ENCODE assay signal across 1 cellular context in genomic region chr9:122125158-122125890, GRCh38.
TF ChIP-seq lines count a peak whose summit lies in the region.

No MANE protein-coding gene starts in this region.

TF ChIP-seq in HepG2, 621 proteins besides CTCF, POLR2A, EP300 and RAD21 (continued from another document and continues in another):
- TF ChIP-seq, protein P1, sequence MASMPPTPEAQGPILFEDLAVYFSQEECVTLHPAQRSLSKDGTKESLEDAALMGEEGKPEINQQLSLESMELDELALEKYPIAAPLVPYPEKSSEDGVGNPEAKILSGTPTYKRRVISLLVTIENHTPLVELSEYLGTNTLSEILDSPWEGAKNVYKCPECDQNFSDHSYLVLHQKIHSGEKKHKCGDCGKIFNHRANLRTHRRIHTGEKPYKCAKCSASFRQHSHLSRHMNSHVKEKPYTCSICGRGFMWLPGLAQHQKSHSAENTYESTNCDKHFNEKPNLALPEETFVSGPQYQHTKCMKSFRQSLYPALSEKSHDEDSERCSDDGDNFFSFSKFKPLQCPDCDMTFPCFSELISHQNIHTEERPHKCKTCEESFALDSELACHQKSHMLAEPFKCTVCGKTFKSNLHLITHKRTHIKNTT (CRISPR knock-in tag; IDR thresholded peaks at IDR 0.05) = no peak
- TF ChIP-seq ZNF672 (CRISPR knock-in tag; IDR thresholded peaks at IDR 0.05) = no peak
- TF ChIP-seq CHD4 (IDR thresholded peaks at IDR 0.05; ENCODE audit: borderline replicate concordance, low read length) = no peak
- TF ChIP-seq REPIN1 (CRISPR knock-in tag; IDR thresholded peaks at IDR 0.05; ENCODE audit: borderline replicate concordance, low read depth) = no peak; the same call in 1 of the 2 replicates
- no peak for TF ChIP-seq SNAPC2 (CRISPR knock-in tag; IDR thresholded peaks at IDR 0.05)
- TF ChIP-seq, protein P2, sequence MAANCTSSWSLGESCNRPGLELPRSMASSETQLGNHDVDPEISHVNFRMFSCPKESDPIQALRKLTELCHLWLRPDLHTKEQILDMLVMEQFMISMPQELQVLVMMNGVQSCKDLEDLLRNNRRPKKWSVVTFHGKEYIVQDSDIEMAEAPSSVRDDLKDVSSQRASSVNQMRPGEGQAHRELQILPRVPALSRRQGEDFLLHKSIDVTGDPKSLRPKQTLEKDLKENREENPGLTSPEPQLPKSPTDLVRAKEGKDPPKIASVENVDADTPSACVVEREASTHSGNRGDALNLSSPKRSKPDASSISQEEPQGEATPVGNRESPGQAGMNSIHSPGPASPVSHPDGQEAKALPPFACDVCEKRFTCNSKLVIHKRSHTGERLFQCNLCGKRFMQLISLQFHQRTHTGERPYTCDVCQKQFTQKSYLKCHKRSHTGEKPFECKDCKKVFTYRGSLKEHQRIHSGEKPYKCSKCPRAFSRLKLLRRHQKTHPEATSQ (CRISPR knock-in tag; IDR thresholded peaks at IDR 0.05; ENCODE audit: borderline replicate concordance) = no peak
- no peak for TF ChIP-seq ZNF496 (CRISPR knock-in tag; IDR thresholded peaks at IDR 0.05; ENCODE audit: insufficient replicate concordance)
- TF ChIP-seq ZBTB2 (CRISPR knock-in tag; IDR thresholded peaks at IDR 0.05; ENCODE audit: low read depth) = no peak
- TF ChIP-seq ZNF776 (CRISPR knock-in tag; IDR thresholded peaks at IDR 0.05) = no peak
- TF ChIP-seq POGK (CRISPR knock-in tag; conservative IDR thresholded peaks at IDR 0.05) = no peak
- TF ChIP-seq NFKB2 (CRISPR knock-in tag; IDR thresholded peaks at IDR 0.05; ENCODE audit: borderline replicate concordance) = 0 out of 2 replicates have a peak, but pooled peaks have one; percentile 12
- 0 out of 2 replicates have a peak, but pooled peaks have one; percentile 44 for TF ChIP-seq ZNF136 (CRISPR knock-in tag; IDR thresholded peaks at IDR 0.05; ENCODE audit: low read depth)
- TF ChIP-seq, protein P3, sequence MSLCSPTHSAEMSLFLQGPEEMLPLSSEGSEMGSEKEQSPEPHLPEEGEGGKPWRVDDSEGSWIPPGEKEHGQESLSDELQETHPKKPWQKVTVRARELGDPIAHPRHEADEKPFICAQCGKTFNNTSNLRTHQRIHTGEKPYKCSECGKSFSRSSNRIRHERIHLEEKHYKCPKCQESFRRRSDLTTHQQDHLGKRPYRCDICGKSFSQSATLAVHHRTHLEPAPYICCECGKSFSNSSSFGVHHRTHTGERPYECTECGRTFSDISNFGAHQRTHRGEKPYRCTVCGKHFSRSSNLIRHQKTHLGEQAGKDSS (CRISPR knock-in tag; IDR thresholded peaks at IDR 0.05; ENCODE audit: borderline replicate concordance, low read depth) = no peak; the same call in 1 of the 2 replicates
- no peak for TF ChIP-seq ZNF280B (CRISPR knock-in tag; IDR thresholded peaks at IDR 0.05; ENCODE audit: borderline replicate concordance)
- no peak for TF ChIP-seq ZIK1 (CRISPR knock-in tag; IDR thresholded peaks at IDR 0.05; ENCODE audit: borderline replicate concordance, low read depth)
- no peak for TF ChIP-seq ZNF124 (CRISPR knock-in tag; IDR thresholded peaks at IDR 0.05)
- TF ChIP-seq IKZF4 (CRISPR knock-in tag; IDR thresholded peaks at IDR 0.05; ENCODE audit: borderline replicate concordance, low read depth, not compliant biosample characterization) = no peak
- TF ChIP-seq LRRFIP1 (CRISPR knock-in tag; conservative IDR thresholded peaks at IDR 0.05) = no peak
- no peak for TF ChIP-seq GFI1 (CRISPR knock-in tag; IDR thresholded peaks at IDR 0.05; ENCODE audit: borderline replicate concordance)
- TF ChIP-seq, protein P4, sequence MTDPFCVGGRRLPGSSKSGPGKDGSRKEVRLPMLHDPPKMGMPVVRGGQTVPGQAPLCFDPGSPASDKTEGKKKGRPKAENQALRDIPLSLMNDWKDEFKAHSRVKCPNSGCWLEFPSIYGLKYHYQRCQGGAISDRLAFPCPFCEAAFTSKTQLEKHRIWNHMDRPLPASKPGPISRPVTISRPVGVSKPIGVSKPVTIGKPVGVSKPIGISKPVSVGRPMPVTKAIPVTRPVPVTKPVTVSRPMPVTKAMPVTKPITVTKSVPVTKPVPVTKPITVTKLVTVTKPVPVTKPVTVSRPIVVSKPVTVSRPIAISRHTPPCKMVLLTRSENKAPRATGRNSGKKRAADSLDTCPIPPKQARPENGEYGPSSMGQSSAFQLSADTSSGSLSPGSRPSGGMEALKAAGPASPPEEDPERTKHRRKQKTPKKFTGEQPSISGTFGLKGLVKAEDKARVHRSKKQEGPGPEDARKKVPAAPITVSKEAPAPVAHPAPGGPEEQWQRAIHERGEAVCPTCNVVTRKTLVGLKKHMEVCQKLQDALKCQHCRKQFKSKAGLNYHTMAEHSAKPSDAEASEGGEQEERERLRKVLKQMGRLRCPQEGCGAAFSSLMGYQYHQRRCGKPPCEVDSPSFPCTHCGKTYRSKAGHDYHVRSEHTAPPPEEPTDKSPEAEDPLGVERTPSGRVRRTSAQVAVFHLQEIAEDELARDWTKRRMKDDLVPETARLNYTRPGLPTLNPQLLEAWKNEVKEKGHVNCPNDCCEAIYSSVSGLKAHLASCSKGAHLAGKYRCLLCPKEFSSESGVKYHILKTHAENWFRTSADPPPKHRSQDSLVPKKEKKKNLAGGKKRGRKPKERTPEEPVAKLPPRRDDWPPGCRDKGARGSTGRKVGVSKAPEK (CRISPR knock-in tag; IDR thresholded peaks at IDR 0.05; ENCODE audit: borderline replicate concordance) = 0 out of 2 replicates have a peak, but pooled peaks have one; percentile 45
- TF ChIP-seq, protein P5, sequence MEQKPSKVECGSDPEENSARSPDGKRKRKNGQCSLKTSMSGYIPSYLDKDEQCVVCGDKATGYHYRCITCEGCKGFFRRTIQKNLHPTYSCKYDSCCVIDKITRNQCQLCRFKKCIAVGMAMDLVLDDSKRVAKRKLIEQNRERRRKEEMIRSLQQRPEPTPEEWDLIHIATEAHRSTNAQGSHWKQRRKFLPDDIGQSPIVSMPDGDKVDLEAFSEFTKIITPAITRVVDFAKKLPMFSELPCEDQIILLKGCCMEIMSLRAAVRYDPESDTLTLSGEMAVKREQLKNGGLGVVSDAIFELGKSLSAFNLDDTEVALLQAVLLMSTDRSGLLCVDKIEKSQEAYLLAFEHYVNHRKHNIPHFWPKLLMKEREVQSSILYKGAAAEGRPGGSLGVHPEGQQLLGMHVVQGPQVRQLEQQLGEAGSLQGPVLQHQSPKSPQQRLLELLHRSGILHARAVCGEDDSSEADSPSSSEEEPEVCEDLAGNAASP (CRISPR knock-in tag; IDR thresholded peaks at IDR 0.05; ENCODE audit: borderline replicate concordance) = peak; percentile 31; the same call in 1 of the 2 replicates
- TF ChIP-seq IRX3 (CRISPR knock-in tag; IDR thresholded peaks at IDR 0.05; ENCODE audit: borderline replicate concordance, low read depth) = no peak
- TF ChIP-seq, protein P6, sequence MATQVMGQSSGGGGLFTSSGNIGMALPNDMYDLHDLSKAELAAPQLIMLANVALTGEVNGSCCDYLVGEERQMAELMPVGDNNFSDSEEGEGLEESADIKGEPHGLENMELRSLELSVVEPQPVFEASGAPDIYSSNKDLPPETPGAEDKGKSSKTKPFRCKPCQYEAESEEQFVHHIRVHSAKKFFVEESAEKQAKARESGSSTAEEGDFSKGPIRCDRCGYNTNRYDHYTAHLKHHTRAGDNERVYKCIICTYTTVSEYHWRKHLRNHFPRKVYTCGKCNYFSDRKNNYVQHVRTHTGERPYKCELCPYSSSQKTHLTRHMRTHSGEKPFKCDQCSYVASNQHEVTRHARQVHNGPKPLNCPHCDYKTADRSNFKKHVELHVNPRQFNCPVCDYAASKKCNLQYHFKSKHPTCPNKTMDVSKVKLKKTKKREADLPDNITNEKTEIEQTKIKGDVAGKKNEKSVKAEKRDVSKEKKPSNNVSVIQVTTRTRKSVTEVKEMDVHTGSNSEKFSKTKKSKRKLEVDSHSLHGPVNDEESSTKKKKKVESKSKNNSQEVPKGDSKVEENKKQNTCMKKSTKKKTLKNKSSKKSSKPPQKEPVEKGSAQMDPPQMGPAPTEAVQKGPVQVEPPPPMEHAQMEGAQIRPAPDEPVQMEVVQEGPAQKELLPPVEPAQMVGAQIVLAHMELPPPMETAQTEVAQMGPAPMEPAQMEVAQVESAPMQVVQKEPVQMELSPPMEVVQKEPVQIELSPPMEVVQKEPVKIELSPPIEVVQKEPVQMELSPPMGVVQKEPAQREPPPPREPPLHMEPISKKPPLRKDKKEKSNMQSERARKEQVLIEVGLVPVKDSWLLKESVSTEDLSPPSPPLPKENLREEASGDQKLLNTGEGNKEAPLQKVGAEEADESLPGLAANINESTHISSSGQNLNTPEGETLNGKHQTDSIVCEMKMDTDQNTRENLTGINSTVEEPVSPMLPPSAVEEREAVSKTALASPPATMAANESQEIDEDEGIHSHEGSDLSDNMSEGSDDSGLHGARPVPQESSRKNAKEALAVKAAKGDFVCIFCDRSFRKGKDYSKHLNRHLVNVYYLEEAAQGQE (IDR thresholded peaks at IDR 0.05; ENCODE audit: borderline replicate concordance in 1 of 2, low read depth in 1 of 2, low read length in 2 of 2) = no peak
- no peak for TF ChIP-seq GRHL1 (CRISPR knock-in tag; conservative IDR thresholded peaks at IDR 0.05)
- no peak for TF ChIP-seq GZF1 (CRISPR knock-in tag; IDR thresholded peaks at IDR 0.05)
- TF ChIP-seq, protein P7, sequence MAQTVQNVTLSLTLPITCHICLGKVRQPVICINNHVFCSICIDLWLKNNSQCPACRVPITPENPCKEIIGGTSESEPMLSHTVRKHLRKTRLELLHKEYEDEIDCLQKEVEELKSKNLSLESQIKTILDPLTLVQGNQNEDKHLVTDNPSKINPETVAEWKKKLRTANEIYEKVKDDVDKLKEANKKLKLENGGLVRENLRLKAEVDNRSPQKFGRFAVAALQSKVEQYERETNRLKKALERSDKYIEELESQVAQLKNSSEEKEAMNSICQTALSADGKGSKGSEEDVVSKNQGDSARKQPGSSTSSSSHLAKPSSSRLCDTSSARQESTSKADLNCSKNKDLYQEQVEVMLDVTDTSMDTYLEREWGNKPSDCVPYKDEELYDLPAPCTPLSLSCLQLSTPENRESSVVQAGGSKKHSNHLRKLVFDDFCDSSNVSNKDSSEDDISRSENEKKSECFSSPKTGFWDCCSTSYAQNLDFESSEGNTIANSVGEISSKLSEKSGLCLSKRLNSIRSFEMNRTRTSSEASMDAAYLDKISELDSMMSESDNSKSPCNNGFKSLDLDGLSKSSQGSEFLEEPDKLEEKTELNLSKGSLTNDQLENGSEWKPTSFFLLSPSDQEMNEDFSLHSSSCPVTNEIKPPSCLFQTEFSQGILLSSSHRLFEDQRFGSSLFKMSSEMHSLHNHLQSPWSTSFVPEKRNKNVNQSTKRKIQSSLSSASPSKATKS (CRISPR knock-in tag; IDR thresholded peaks at IDR 0.05) = no peak
